11 cellular contexts compared by ENCODE assay signal in genomic region chr4:67581208-67581857, GRCh38. TPM values are rescaled to one million over a fixed set of nuclear protein-coding genes. Genes with fewer than 3 reads are reported as not detected.
DNase-seq lines count a peak whose midpoint lies in the region; ATAC-seq and FAIRE-seq lines count a peak whose summit lies in the region.
"Had no signal": no experiment of that assay in that cellular context is flagged by ENCODE, and none has a peak within 500 bp of the region (broad histone marks: within the 10 kb centered on the region; RNA-seq: fewer than 3 reads in every experiment).

No MANE protein-coding gene starts in this region.

- FAIRE-seq in RCC 7860 (lab: Jason Lieb, UNC): no peak

- intact Hi-C loops in head of caudate nucleus (cut with DNase I): no loop called here

- ATAC-seq in GM18499 (IDR thresholded peaks at IDR 0.05; ENCODE audit: insufficient read depth, unreplicated experiment) (peak; percentile 44), GM21515 (IDR thresholded peaks at IDR 0.05; ENCODE audit: unreplicated experiment) (peak; percentile 46), HG03558 (IDR thresholded peaks at IDR 0.05; ENCODE audit: extremely low read depth, unreplicated experiment) (peak; percentile 39)

- DNase-seq in iris pigment epithelial cell (ENCODE audit: low read depth) (peak; percentile 6), RKO (ENCODE audit: low spot score) (no peak), RCC 7860 (ENCODE audit: low spot score) (no peak), head of caudate nucleus (no peak), ureter (ENCODE audit: low spot score) (no peak)
- DNase-seq: activated CD4-positive, CD25-positive, alpha-beta regulatory T cell had no signal

RNA-seq across cellular contexts. Expression of gene STAP1, which starts 22.8 kb away (rescaled TPM):
- total RNA-seq in ureter: 0.65 TPM
- total RNA-seq: chondrocyte, NCI-H460 had no signal

RNA-seq across cellular contexts. Expression of gene CENPC, which starts 36.0 kb away (rescaled TPM):
- 37.1 TPM for total RNA-seq in ureter
